In the genomic region with DNA sequence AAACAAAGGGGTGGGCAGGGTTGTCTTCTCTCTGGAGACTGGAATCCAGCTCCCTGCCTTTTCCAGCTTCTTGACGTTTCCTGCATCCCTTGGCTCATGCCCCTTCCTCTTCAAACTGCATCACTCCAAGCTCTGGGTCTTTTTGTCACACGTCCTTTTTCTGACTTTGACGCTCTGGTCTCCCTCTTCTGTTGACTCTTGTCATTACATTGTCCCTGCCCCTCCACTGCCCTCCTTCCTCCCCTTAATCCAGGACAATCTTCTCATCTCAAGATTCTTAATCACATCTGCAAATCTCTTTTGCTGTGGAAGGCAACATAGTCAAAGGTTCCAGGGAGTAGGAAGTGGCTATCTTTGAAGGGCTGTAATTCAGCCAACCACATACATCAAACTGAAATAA, we compare ENCODE assay signal across 24 cellular contexts.
DNase-seq lines count a peak whose midpoint lies in the region; ATAC-seq and TF ChIP-seq lines count a peak whose summit lies in the region.
"Had no signal": no experiment of that assay in that cellular context is flagged by ENCODE, and none has a peak within 500 bp of the region (broad histone marks: within the 10 kb centered on the region; RNA-seq: fewer than 3 reads in every experiment).

No MANE protein-coding gene starts in this region.

- H3K36me3 ChIP-seq in OCI-LY7 (ENCODE audit: insufficient read depth, low read length): no peaks in the 10 kb centered on the region; the same call in 1 of the 2 replicates
- no peaks in the 10 kb centered on the region for H3K36me3 ChIP-seq in mesendoderm (ENCODE audit: control insufficient read depth, insufficient read depth, low read length)
- H3K36me3 ChIP-seq: cardiac muscle cell, HAP-1, SJSA1 had no signal

- no peak overlapping the region for H3K23ac ChIP-seq in mesendoderm (ENCODE audit: low read length)

- H3K4me3 Mint-ChIP-seq in mesothelial cell of epicardium: no peak overlapping the region
- H3K4me3 Mint-ChIP-seq: activated CD4-positive, alpha-beta memory T cell treated with anti-CD3 and anti-CD28 coated beads for 36 hours; CD8-positive, alpha-beta T cell had no signal

- no peaks in the 10 kb centered on the region for H3K79me1 ChIP-seq in mesendoderm (ENCODE audit: low read length)

- no peak overlapping the region for H3K4me2 ChIP-seq in OCI-LY7 (ENCODE audit: low read length)
- no peak overlapping the region for H3K4me2 ChIP-seq in mesendoderm (ENCODE audit: low read length)

- no peak overlapping the region for H2BK120ac ChIP-seq in mesendoderm (ENCODE audit: low read depth, low read length)

- H2BK5ac ChIP-seq in mesendoderm (ENCODE audit: low read length): no peak overlapping the region

- H3K27ac ChIP-seq in OCI-LY7 (ENCODE audit: low read depth, low read length, poor library complexity, severe bottlenecking) (no peak overlapping the region), mesendoderm (ENCODE audit: low read depth, low read length) (no peak overlapping the region)
- H3K27ac ChIP-seq: cardiac muscle cell, SJSA1 had no signal

- intact Hi-C loops in OCI-LY7 (cut with micrococcal nuclease; ENCODE audit: unreplicated experiment): no loop called here

- H3K4me1 Mint-ChIP-seq in mesothelial cell of epicardium: no peaks in the 10 kb centered on the region

- no peaks in the 10 kb centered on the region for H3K79me2 ChIP-seq in OCI-LY7 (ENCODE audit: insufficient read depth, low read depth, low read length)
- H3K79me2 ChIP-seq in mesendoderm (ENCODE audit: control insufficient read depth, insufficient read depth, low read length): no peaks in the 10 kb centered on the region

- no peaks in the 10 kb centered on the region for H3K27me3 ChIP-seq in mesendoderm (ENCODE audit: insufficient read depth, low read length, poor library complexity)
- H3K27me3 ChIP-seq: cardiac muscle cell, SJSA1 had no signal

- H3K9me3 Mint-ChIP-seq in mesothelial cell of epicardium: peaks cover 3% of the 10 kb centered on the region
- H3K9me3 Mint-ChIP-seq: activated CD4-positive, alpha-beta memory T cell treated with anti-CD3 and anti-CD28 coated beads for 36 hours; CD8-positive, alpha-beta T cell had no signal

- no peak overlapping the region for H3K27ac Mint-ChIP-seq in mesothelial cell of epicardium
- H3K27ac Mint-ChIP-seq: activated CD4-positive, alpha-beta memory T cell treated with anti-CD3 and anti-CD28 coated beads for 36 hours; CD8-positive, alpha-beta T cell had no signal

- H3K27me3 Mint-ChIP-seq in mesothelial cell of epicardium (ENCODE audit: low read depth): peaks cover 4% of the 10 kb centered on the region
- H3K27me3 Mint-ChIP-seq: activated CD4-positive, alpha-beta memory T cell treated with anti-CD3 and anti-CD28 coated beads for 36 hours had no signal

- H3K4me3 ChIP-seq in GM12864 (ENCODE audit: low read depth, low read length) (no peak overlapping the region), OCI-LY7 (ENCODE audit: low read depth, low read length, poor library complexity, severe bottlenecking) (no peak overlapping the region), mesendoderm (ENCODE audit: low read length) (no peak overlapping the region)
- H3K4me3 ChIP-seq: cardiac muscle cell, HAP-1, SJSA1 had no signal

- DNase-seq in GM12864 (ENCODE audit: low read depth) (no peak), HEK293T (ENCODE audit: extremely low spot score) (peak; percentile 6), OCI-LY7 (ENCODE audit: low spot score) (peak; percentile 20), mesendoderm (peak; percentile 23), DMS 273 treated with DMSO at 0.1 percent for 48 hours (lab: John Stamatoyannopoulos, UW) (no peak), mesothelial cell of epicardium (ENCODE audit: low spot score in 2 of 2, unreplicated experiment in 2 of 2) (no peak)
- DNase-seq: activated CD4-positive, alpha-beta memory T cell treated with anti-CD3 and anti-CD28 coated beads for 36 hours; activated gamma-delta T cell treated with Interleukin-2 at 50 U/mL for 16 hours; CD8-positive, alpha-beta T cell; dermis blood vessel endothelial cell; DMS79; glutamatergic neuron; mammary epithelial cell; NCI-H1105 treated with DMSO at 0.1 percent for 48 hours; NCI-H2029 treated with DMSO at 0.1 percent for 48 hours; NCI-H345; nucleus accumbens; stimulated activated CD4-positive, alpha-beta T cell treated with anti-CD3 and anti-CD28 coated beads, Interleukin-2, amount 100 ng/mL, for 48 hours; stimulated activated naive CD4-positive, alpha-beta T cell treated with Interleukin-2 at 50 U/mL for 16 hours; T-helper 2 cell had no signal

- H4K8ac ChIP-seq in mesendoderm (ENCODE audit: low read depth, low read length): no peak overlapping the region

- no peak for ATAC-seq in GM21423 (IDR thresholded peaks at IDR 0.05; ENCODE audit: unreplicated experiment)
- ATAC-seq: CD8-positive, alpha-beta T cell had no signal

- TF ChIP-seq CTCF in GM12864 (IDR thresholded peaks at IDR 0.05; ENCODE audit: low read depth, low read length, missing control alignments) (peak; percentile 32), OCI-LY7 (conservative IDR thresholded peaks at IDR 0.05; ENCODE audit: low read length) (peak; percentile 55), mesothelial cell of epicardium (IDR thresholded peaks at IDR 0.05; ENCODE audit: unreplicated experiment) (no peak)

- no peaks in the 10 kb centered on the region for H3K9me2 ChIP-seq in OCI-LY7 (ENCODE audit: insufficient read depth, low read length)

- H3K9ac ChIP-seq in mesendoderm (ENCODE audit: low read length): no peak overlapping the region

- no peak overlapping the region for H3K56ac ChIP-seq in mesendoderm (ENCODE audit: low read length)

- no peaks in the 10 kb centered on the region for H3K36me3 Mint-ChIP-seq in mesothelial cell of epicardium
- H3K36me3 Mint-ChIP-seq: activated CD4-positive, alpha-beta memory T cell treated with anti-CD3 and anti-CD28 coated beads for 36 hours; CD8-positive, alpha-beta T cell had no signal

- no CpG with 5 or more reads among the region's 3 CpGs for WGBS in mesendoderm (ENCODE audit: extremely low coverage, insufficient coverage, low lambda C conversion rate)

- H3K18ac ChIP-seq in mesendoderm (ENCODE audit: low read length): no peak overlapping the region

- no TSS peak for BruUV-seq in OCI-LY7 (replicated peaks; lab: Mats Ljungman, UMichigan)

- H2BK15ac ChIP-seq in mesendoderm (replicated peaks; ENCODE audit: low read depth): no peak overlapping the region

- peaks cover 10% of the 10 kb centered on the region; the same call in 1 of the 2 replicates for H3K9me3 ChIP-seq in OCI-LY7 (ENCODE audit: low read length)
- H3K9me3 ChIP-seq: HAP-1, SJSA1 had no signal

- POLR2A ChIA-PET in HEK293T (lab: Yijun Ruan, JAX): no interaction called here
- POLR2A ChIA-PET in OCI-LY7 (lab: Charles Lee): interaction anchor here (1.2 to 7.2 kb wide), 2 partner anchors 10 to 115 kb away, joined by 11 to 109 read pairs; no protein-coding TSS in a partner anchor

- H3K4ac ChIP-seq in mesendoderm (ENCODE audit: low read depth, low read length): no peak overlapping the region

- H3K4me1 ChIP-seq in OCI-LY7 (ENCODE audit: insufficient read depth, low read length, poor library complexity, severe bottlenecking) (peaks cover 17% of the 10 kb centered on the region), mesendoderm (ENCODE audit: control insufficient read depth, low read depth, low read length) (no peaks in the 10 kb centered on the region)
- H3K4me1 ChIP-seq: HAP-1, SJSA1 had no signal

- H2AK5ac ChIP-seq in mesendoderm (ENCODE audit: low read length): no peak overlapping the region

- peak overlapping the region; percentile 94; the same call in 1 of the 2 replicates for H2AFZ ChIP-seq in OCI-LY7 (ENCODE audit: low read length)

- no peaks in the 10 kb centered on the region for H4K20me1 ChIP-seq in OCI-LY7 (ENCODE audit: insufficient read depth, low read length)

- CTCF ChIA-PET in HEK293T (lab: Yijun Ruan, JAX): interaction anchor here (1.2 kb wide), 1 partner anchor 8 kb away, joined by 4 read pairs; no protein-coding TSS in a partner anchor
- CTCF ChIA-PET in OCI-LY7 (lab: Charles Lee; ENCODE audit: unreplicated experiment): interaction anchor here (1.5 kb wide), 1 partner anchor 10 kb away, joined by 9 read pairs; no protein-coding TSS in a partner anchor

- no peak overlapping the region for H4K5ac ChIP-seq in mesendoderm (ENCODE audit: low read length)

TF ChIP-seq in HEK293T, 16 proteins besides CTCF, POLR2A, EP300 and RAD21:
- no peak for TF ChIP-seq BHLHE40 (IDR thresholded peaks at IDR 0.05; ENCODE audit: borderline replicate concordance)

Comparison
In these comparisons a context has a peak if more than half of its experiments do, and no peak if none do; other contexts are left out.
1. DNase-seq: peak in HEK293T (single experiment), OCI-LY7 (single experiment) and mesendoderm (single experiment); none in GM12864 (single experiment), DMS 273 treated with DMSO at 0.1 percent for 48 hours (single experiment) and mesothelial cell of epicardium (0 of 2).